ENCODE assay signal across 9 cellular contexts in the genomic region with DNA sequence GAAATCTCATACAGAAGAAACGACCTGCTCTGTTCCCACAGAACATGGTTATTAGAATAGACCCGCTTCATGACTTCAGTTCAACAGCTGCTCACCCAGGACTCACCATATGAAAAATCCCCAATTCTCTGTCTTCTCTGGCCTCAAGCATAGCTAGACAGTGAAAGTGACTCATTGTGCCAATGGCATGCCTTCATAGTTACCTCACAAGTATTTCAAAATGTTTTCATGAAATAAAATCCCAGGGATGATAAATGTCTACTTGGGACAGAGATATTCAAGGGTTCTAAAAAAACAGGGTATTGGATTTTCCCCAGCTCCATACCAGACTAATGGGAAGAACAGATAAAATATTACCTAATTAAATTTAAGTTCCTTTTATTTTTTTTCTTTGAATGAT.
DNase-seq lines count a peak whose midpoint lies in the region; ATAC-seq, FAIRE-seq and TF ChIP-seq lines count a peak whose summit lies in the region.
"Had no signal": no experiment of that assay in that cellular context is flagged by ENCODE, and none has a peak within 500 bp of the region (broad histone marks: within the 10 kb centered on the region; RNA-seq: fewer than 3 reads in every experiment).

No MANE protein-coding gene starts in this region.

- H3K4me2 ChIP-seq in DND-41 (ENCODE audit: insufficient read depth, low read length): peak overlapping the region; percentile 47; the same call in 1 of the 2 replicates
- no peak overlapping the region for H3K4me2 ChIP-seq in PC-9

- no TSS peak for BruUV-seq in PC-9 (replicated peaks; lab: Mats Ljungman, UMichigan)

- H2AFZ ChIP-seq in DND-41 (ENCODE audit: low read depth, low read length) (no peak overlapping the region), PC-9 (no peak overlapping the region)

- intact Hi-C loops in PC-9 (cut with micrococcal nuclease; ENCODE audit: unreplicated experiment): no loop called here
- intact Hi-C loops in psoas muscle (cut with DNase I): no loop called here

- H3K36me3 ChIP-seq in DND-41 (ENCODE audit: insufficient read depth, low read length) (peaks cover 27% of the 10 kb centered on the region), PC-9 (ENCODE audit: low read depth) (peaks cover 17% of the 10 kb centered on the region; the same call in 1 of the 2 replicates), psoas muscle (ENCODE audit: insufficient read depth in 1 of 2, low read depth in 1 of 2) (peaks cover 0 to 10% of the 10 kb centered on the region in 2 donors)

- H3K9ac ChIP-seq in DND-41 (ENCODE audit: low read depth, low read length): no peak overlapping the region

- CTCF ChIA-PET in PC-9 (lab: Charles Lee) (no interaction called here), HEK293T (lab: Yijun Ruan, JAX) (no interaction called here)

- no peaks in the 10 kb centered on the region for H3K27me3 ChIP-seq in DND-41 (ENCODE audit: insufficient read depth, low read length, poor library complexity)
- no peaks in the 10 kb centered on the region for H3K27me3 ChIP-seq in PC-9 (ENCODE audit: insufficient read depth, low read depth)
- H3K27me3 ChIP-seq in psoas muscle (ENCODE audit: insufficient read depth in 3 of 3, low read length in 2 of 3): no peaks in the 10 kb centered on the region

- ATAC-seq in DND-41 (ENCODE audit: insufficient read depth, low read depth) (no peak), esophagus mucosa (peak; percentile 83), psoas muscle (peak; percentile 82 to 94 (median 92)), GM18511 (IDR thresholded peaks at IDR 0.05; ENCODE audit: unreplicated experiment) (no peak), GM19397 (IDR thresholded peaks at IDR 0.05; ENCODE audit: unreplicated experiment) (no peak)

- H4K20me1 ChIP-seq in DND-41 (ENCODE audit: insufficient read depth, low read length) (no peaks in the 10 kb centered on the region), PC-9 (ENCODE audit: insufficient read depth) (no peaks in the 10 kb centered on the region)

- TF ChIP-seq CTCF in DND-41 (IDR thresholded peaks at IDR 0.05; ENCODE audit: borderline replicate concordance, extremely low read depth, low read length, poor library complexity, severe bottlenecking) (no peak), PC-9 (conservative IDR thresholded peaks at IDR 0.05) (no peak), psoas muscle (IDR thresholded peaks at IDR 0.05) (no peak), D721Med (IDR thresholded peaks at IDR 0.05; ENCODE audit: insufficient read depth, missing control alignments) (no peak)

- FAIRE-seq in D721Med (lab: Jason Lieb, UNC): no peak

- H3K9me3 ChIP-seq in DND-41 (ENCODE audit: insufficient read depth, low read length, severe bottlenecking): no peaks in the 10 kb centered on the region
- no peaks in the 10 kb centered on the region for H3K9me3 ChIP-seq in PC-9 (ENCODE audit: insufficient read depth, low read depth)
- H3K9me3 ChIP-seq in psoas muscle: no peaks in the 10 kb centered on the region

- H3K27ac ChIP-seq in DND-41 (ENCODE audit: low read length): no peak overlapping the region
- H3K27ac ChIP-seq in PC-9: 0 out of 2 replicates have a peak overlapping the region, but pooled peaks have one; percentile 19
- peak overlapping the region; percentile 23 for H3K27ac ChIP-seq in psoas muscle

- peaks cover 3% of the 10 kb centered on the region; the same call in 1 of the 2 replicates for H3K9me2 ChIP-seq in PC-9 (ENCODE audit: insufficient read depth)

- H3K4me1 ChIP-seq in DND-41 (ENCODE audit: insufficient read depth, low read length): peaks cover 22% of the 10 kb centered on the region
- peaks cover 25% of the 10 kb centered on the region for H3K4me1 ChIP-seq in PC-9 (replicated peaks; ENCODE audit: insufficient read depth)
- peaks cover 21% of the 10 kb centered on the region for H3K4me1 ChIP-seq in psoas muscle

- no peak overlapping the region for H3K4me3 ChIP-seq in DND-41 (ENCODE audit: low read depth in 1 of 2, low read length in 2 of 2)
- H3K4me3 ChIP-seq in PC-9: no peak overlapping the region
- no peak overlapping the region for H3K4me3 ChIP-seq in psoas muscle

- peaks cover 7% of the 10 kb centered on the region; the same call in 1 of the 2 replicates for H3F3A ChIP-seq in PC-9 (ENCODE audit: insufficient read depth, low read depth)

- WGBS in psoas muscle, 3 donors: 44 to 55% (median 47%) methylated on average over 2 of the region's 2 CpGs

- no peak for DNase-seq in DND-41
- DNase-seq in PC-9: peak; percentile 7 to 76
- no peak for DNase-seq in psoas muscle
- DNase-seq in D721Med (ENCODE audit: insufficient read length, low spot score): no peak
- DNase-seq in HEK293T (ENCODE audit: extremely low spot score): no peak
- DNase-seq: NCI-H187 treated with DMSO at 0.1 percent for 48 hours had no signal

- H3K79me2 ChIP-seq in DND-41 (ENCODE audit: insufficient read depth, low read length) (no peaks in the 10 kb centered on the region), PC-9 (ENCODE audit: low read depth) (0 out of 2 replicates have a peak, but pooled peaks cover 3% of the 10 kb centered on the region)

- POLR2A ChIA-PET in PC-9 (lab: Charles Lee; ENCODE audit: unreplicated experiment) (no interaction called here), HEK293T (lab: Yijun Ruan, JAX) (no interaction called here)

TF ChIP-seq in HEK293T, 16 proteins besides CTCF, POLR2A, EP300 and RAD21:
- TF ChIP-seq TARDBP (IDR thresholded peaks at IDR 0.05) (no peak), SUZ12 (IDR thresholded peaks at IDR 0.05) (no peak), HDGF (IDR thresholded peaks at IDR 0.05; ENCODE audit: borderline replicate concordance) (no peak), FOXK2 (IDR thresholded peaks at IDR 0.05) (no peak), ZNF384 (IDR thresholded peaks at IDR 0.05) (no peak), FOXA1 (IDR thresholded peaks at IDR 0.05) (no peak), ELF4 (IDR thresholded peaks at IDR 0.05) (no peak), L3MBTL2 (conservative IDR thresholded peaks at IDR 0.05) (no peak), LEF1 (IDR thresholded peaks at IDR 0.05; ENCODE audit: borderline replicate concordance) (no peak), ARNT (IDR thresholded peaks at IDR 0.05) (no peak)

Comparison
In these comparisons a context has a peak if more than half of its experiments do, and no peak if none do; other contexts are left out.
1. ATAC-seq: peak in esophagus mucosa (single experiment) and psoas muscle (4 of 4); none in DND-41 (single experiment), GM18511 (single experiment) and GM19397 (single experiment).
2. DNase-seq: peak in PC-9 (2 of 2); none in DND-41 (single experiment), psoas muscle (0 of 2), D721Med (single experiment) and HEK293T (single experiment).